In the genomic region with DNA sequence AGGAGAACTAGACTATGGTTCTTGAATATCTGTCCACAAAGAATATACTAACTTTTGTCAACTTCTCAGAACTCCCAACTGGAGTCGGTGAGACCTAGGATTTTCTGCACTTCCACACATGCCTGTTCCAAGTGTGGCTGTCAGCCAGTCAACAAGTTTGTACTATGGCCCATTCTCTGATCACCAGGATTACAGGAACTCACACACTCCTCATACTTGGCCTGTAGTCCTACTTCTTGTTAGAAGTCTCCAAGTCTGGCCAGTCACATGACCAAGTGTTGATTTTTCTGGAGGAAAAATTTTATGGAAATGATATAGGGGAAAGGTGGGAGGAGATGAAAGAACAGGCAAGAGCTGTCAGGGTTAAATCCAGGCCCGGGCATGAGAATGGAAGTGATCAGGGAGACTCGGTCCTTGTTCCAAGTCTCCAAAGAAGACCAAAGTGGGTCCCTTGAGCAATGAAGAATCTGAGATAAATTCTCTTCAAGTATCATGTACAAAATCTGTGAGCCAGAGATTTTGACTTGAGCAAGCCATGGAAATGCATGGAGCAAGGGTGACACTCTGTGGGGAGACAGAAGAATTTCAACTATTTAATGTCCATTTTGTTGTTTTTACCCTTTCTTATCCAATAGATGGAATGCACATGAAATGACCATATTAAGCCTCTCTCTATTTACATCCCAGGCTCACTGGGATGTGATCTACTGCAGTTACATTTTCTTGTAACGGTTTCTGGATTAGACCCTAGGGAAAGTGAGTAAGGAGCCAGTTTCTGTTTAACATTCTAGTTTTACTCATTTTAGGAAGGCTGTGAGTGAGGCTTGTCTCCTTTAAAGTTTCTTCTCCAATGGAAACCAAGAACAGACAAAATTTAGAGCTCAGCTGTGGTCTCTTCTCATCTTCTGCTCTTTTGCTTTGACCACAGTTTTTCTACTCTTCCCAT, we compare ENCODE assay signal across 8 cellular contexts.
DNase-seq lines count a peak whose midpoint lies in the region; ATAC-seq and TF ChIP-seq lines count a peak whose summit lies in the region.

No MANE protein-coding gene starts in this region.

- peak; percentile 61 for TF ChIP-seq RAD21 in HCT116 (IDR thresholded peaks at IDR 0.05; ENCODE audit: low read depth)

- no peaks in the 10 kb centered on the region for H3K36me3 Mint-ChIP-seq in activated naive CD8-positive, alpha-beta T cell treated with anti-CD3 and anti-CD28 coated beads, Interleukin-2, amount 50 U/mL, for 24 hours (ENCODE audit: low read depth)

- H3K4me3 Mint-ChIP-seq in activated naive CD8-positive, alpha-beta T cell treated with anti-CD3 and anti-CD28 coated beads, Interleukin-2, amount 50 U/mL, for 24 hours = no peak overlapping the region

- peak in 2 of 3 experiments; percentile 8 to 47; a peak in 3 of 6 replicates for TF ChIP-seq CTCF in HCT116 (IDR thresholded peaks at IDR 0.05 in 2 of 3, conservative IDR thresholded peaks at IDR 0.05 in 1 of 3; ENCODE audit: borderline replicate concordance in 1 of 3, insufficient read depth in 1 of 3, low read depth in 2 of 3, low read length in 2 of 3)
- TF ChIP-seq CTCF in OCI-LY1 (IDR thresholded peaks at IDR 0.05; ENCODE audit: low read length) = peak; percentile 30; the same call in 1 of the 2 replicates
- TF ChIP-seq CTCF in fibroblast of the aortic adventitia (IDR thresholded peaks at IDR 0.05; ENCODE audit: insufficient read depth, low read length) = peak; percentile 55

- H3K4me2 ChIP-seq in HCT116 (ENCODE audit: low read length) (no peak overlapping the region), OCI-LY1 (ENCODE audit: low read length) (no peak overlapping the region)

- H4K20me1 ChIP-seq in HCT116 (ENCODE audit: insufficient read depth) (no peaks in the 10 kb centered on the region), OCI-LY1 (ENCODE audit: insufficient read depth, low read length) (no peaks in the 10 kb centered on the region)

- H3K9ac ChIP-seq in HCT116 (ENCODE audit: low read length) (no peak overlapping the region), OCI-LY1 (ENCODE audit: low read length) (no peak overlapping the region)

- H3K9me3 ChIP-seq in HCT116 (ENCODE audit: control insufficient read depth in 1 of 2, insufficient read depth in 1 of 2, low read depth in 1 of 2, low read length in 2 of 2) (no peaks in the 10 kb centered on the region), OCI-LY1 (ENCODE audit: low read length) (no peaks in the 10 kb centered on the region)

- RAD21 ChIA-PET in HCT116 (lab: Charles Lee; ENCODE audit: low non-redundant PET in 1 of 2, low total read pairs in 2 of 2, uncharacterized antibody in 2 of 2, unreplicated experiment in 2 of 2) = no interaction called here

- H3K79me2 ChIP-seq in HCT116 (ENCODE audit: insufficient read depth, low read length) = no peaks in the 10 kb centered on the region
- no peaks in the 10 kb centered on the region for H3K79me2 ChIP-seq in OCI-LY1 (ENCODE audit: insufficient read depth, low read length)

- H3K27me3 Mint-ChIP-seq in activated naive CD8-positive, alpha-beta T cell treated with anti-CD3 and anti-CD28 coated beads, Interleukin-2, amount 50 U/mL, for 24 hours = peaks cover 10% of the 10 kb centered on the region

- no peaks in the 10 kb centered on the region for H3K36me3 ChIP-seq in HCT116 (ENCODE audit: control insufficient read depth in 1 of 2, insufficient read depth in 2 of 2, low read length in 2 of 2)
- no peaks in the 10 kb centered on the region for H3K36me3 ChIP-seq in OCI-LY1 (ENCODE audit: insufficient read depth, low read length)

- CTCF ChIA-PET in HCT116 (lab: Charles Lee) = no interaction called here

- H3K9me2 ChIP-seq in HCT116 (ENCODE audit: insufficient read depth) = no peaks in the 10 kb centered on the region
- H3K9me2 ChIP-seq in OCI-LY1 (ENCODE audit: low read depth, low read length) = no peaks in the 10 kb centered on the region

- H3K27me3 ChIP-seq in HCT116 (ENCODE audit: insufficient read depth, low read length) = peaks cover 9% of the 10 kb centered on the region
- H3K27me3 ChIP-seq in OCI-LY1 (ENCODE audit: insufficient read depth, low read length) = no peaks in the 10 kb centered on the region

- H2AFZ ChIP-seq in HCT116 (ENCODE audit: low read depth, low read length, poor library complexity, severe bottlenecking) (no peak overlapping the region), OCI-LY1 (ENCODE audit: low read length) (no peak overlapping the region)

- H3K9me3 Mint-ChIP-seq in activated naive CD8-positive, alpha-beta T cell treated with anti-CD3 and anti-CD28 coated beads, Interleukin-2, amount 50 U/mL, for 24 hours = no peaks in the 10 kb centered on the region

- no peak overlapping the region for H3K27ac Mint-ChIP-seq in activated naive CD8-positive, alpha-beta T cell treated with anti-CD3 and anti-CD28 coated beads, Interleukin-2, amount 50 U/mL, for 24 hours

- no peak overlapping the region for H3K27ac ChIP-seq in HCT116 (ENCODE audit: low read depth, low read length)
- H3K27ac ChIP-seq in OCI-LY1 (ENCODE audit: low read depth, low read length, poor library complexity, severe bottlenecking) = no peak overlapping the region

- no peak for TF ChIP-seq POLR2A in HCT116 (IDR thresholded peaks at IDR 0.05; ENCODE audit: borderline replicate concordance, extremely low read depth, insufficient read depth, insufficient read length)

- H3K4me3 ChIP-seq in HCT116 (replicated peaks in 1 of 2; ENCODE audit: low read depth in 1 of 2, low read length in 2 of 2) (no peak overlapping the region), OCI-LY1 (ENCODE audit: low read depth, low read length, poor library complexity, severe bottlenecking) (no peak overlapping the region), fibroblast of the aortic adventitia (ENCODE audit: low read depth, low read length) (no peak overlapping the region)

- intact Hi-C loops in HCT116 (cut with micrococcal nuclease) = loop anchor here (1.0 to 10.0 kb wide), 4 partner anchors 284 to 1696 kb away; no protein-coding TSS in a partner anchor

- H3F3A ChIP-seq in OCI-LY1 (ENCODE audit: insufficient read depth, low read length) = no peaks in the 10 kb centered on the region

- H3K4me1 Mint-ChIP-seq in activated naive CD8-positive, alpha-beta T cell treated with anti-CD3 and anti-CD28 coated beads, Interleukin-2, amount 50 U/mL, for 24 hours = no peaks in the 10 kb centered on the region

- ATAC-seq in HCT116 (no peak), HG03439 (IDR thresholded peaks at IDR 0.05; ENCODE audit: unreplicated experiment) (no peak)
- no peak for ATAC-seq in activated naive CD8-positive, alpha-beta T cell treated with anti-CD3 and anti-CD28 coated beads, Interleukin-2, amount 50 U/mL, for 24 hours

- peak; percentile 83 for DNase-seq in AG08395 (ENCODE audit: low spot score)
- peak; percentile 7 for DNase-seq in HCT116 (ENCODE audit: low read depth, low spot score)
- peak; percentile 80 for DNase-seq in fibroblast of the aortic adventitia (ENCODE audit: low read depth)
- DNase-seq in pons (ENCODE audit: low spot score) = peak; percentile 65
- no peak for DNase-seq in activated naive CD8-positive, alpha-beta T cell treated with anti-CD3 and anti-CD28 coated beads, Interleukin-2, amount 50 U/mL, for 24 hours
- DNase-seq in OCI-M2 (lab: John Stamatoyannopoulos, UW; ENCODE audit: unreplicated experiment) = no peak

- H3K4me1 ChIP-seq in HCT116 (ENCODE audit: control insufficient read depth in 1 of 2, insufficient read depth in 2 of 2, low read length in 2 of 2) (no peaks in the 10 kb centered on the region), OCI-LY1 (ENCODE audit: insufficient read depth, low read length, severe bottlenecking) (no peaks in the 10 kb centered on the region)

- BruUV-seq in HCT116 (replicated peaks; lab: Mats Ljungman, UMichigan) = no TSS peak

- POLR2A ChIA-PET in HCT116 (lab: Charles Lee) = no interaction called here

TF ChIP-seq in HCT116, 20 proteins besides CTCF, POLR2A, EP300 and RAD21 (continues in another document):
- no peak for TF ChIP-seq TCF7L2 (IDR thresholded peaks at IDR 0.05; ENCODE audit: borderline replicate concordance, extremely low read depth, insufficient read depth, insufficient read length)
- no peak for TF ChIP-seq EGR1 (IDR thresholded peaks at IDR 0.05; ENCODE audit: low read depth)
- TF ChIP-seq SP1 (IDR thresholded peaks at IDR 0.05; ENCODE audit: low read depth) = no peak
- TF ChIP-seq, protein P1, sequence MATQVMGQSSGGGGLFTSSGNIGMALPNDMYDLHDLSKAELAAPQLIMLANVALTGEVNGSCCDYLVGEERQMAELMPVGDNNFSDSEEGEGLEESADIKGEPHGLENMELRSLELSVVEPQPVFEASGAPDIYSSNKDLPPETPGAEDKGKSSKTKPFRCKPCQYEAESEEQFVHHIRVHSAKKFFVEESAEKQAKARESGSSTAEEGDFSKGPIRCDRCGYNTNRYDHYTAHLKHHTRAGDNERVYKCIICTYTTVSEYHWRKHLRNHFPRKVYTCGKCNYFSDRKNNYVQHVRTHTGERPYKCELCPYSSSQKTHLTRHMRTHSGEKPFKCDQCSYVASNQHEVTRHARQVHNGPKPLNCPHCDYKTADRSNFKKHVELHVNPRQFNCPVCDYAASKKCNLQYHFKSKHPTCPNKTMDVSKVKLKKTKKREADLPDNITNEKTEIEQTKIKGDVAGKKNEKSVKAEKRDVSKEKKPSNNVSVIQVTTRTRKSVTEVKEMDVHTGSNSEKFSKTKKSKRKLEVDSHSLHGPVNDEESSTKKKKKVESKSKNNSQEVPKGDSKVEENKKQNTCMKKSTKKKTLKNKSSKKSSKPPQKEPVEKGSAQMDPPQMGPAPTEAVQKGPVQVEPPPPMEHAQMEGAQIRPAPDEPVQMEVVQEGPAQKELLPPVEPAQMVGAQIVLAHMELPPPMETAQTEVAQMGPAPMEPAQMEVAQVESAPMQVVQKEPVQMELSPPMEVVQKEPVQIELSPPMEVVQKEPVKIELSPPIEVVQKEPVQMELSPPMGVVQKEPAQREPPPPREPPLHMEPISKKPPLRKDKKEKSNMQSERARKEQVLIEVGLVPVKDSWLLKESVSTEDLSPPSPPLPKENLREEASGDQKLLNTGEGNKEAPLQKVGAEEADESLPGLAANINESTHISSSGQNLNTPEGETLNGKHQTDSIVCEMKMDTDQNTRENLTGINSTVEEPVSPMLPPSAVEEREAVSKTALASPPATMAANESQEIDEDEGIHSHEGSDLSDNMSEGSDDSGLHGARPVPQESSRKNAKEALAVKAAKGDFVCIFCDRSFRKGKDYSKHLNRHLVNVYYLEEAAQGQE (IDR thresholded peaks at IDR 0.05; ENCODE audit: low read depth) = no peak
- TF ChIP-seq ZNF274 (IDR thresholded peaks at IDR 0.05; ENCODE audit: low read depth, low read length) = no peak
- TF ChIP-seq, protein P2, sequence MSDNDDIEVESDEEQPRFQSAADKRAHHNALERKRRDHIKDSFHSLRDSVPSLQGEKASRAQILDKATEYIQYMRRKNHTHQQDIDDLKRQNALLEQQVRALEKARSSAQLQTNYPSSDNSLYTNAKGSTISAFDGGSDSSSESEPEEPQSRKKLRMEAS (IDR thresholded peaks at IDR 0.05) = no peak
- no peak for TF ChIP-seq FOSL1 (IDR thresholded peaks at IDR 0.05; ENCODE audit: low read depth)
- no peak for TF ChIP-seq SIN3A (IDR thresholded peaks at IDR 0.05; ENCODE audit: low read depth)
- TF ChIP-seq, protein P3, sequence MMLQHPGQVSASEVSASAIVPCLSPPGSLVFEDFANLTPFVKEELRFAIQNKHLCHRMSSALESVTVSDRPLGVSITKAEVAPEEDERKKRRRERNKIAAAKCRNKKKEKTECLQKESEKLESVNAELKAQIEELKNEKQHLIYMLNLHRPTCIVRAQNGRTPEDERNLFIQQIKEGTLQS (IDR thresholded peaks at IDR 0.05) = no peak

Comparison
In these comparisons a context has a peak if more than half of its experiments do, and no peak if none do; other contexts are left out.
1. DNase-seq: peak in AG08395 (single experiment), HCT116 (single experiment), fibroblast of the aortic adventitia (single experiment) and pons (single experiment); none in activated naive CD8-positive, alpha-beta T cell treated with anti-CD3 and anti-CD28 coated beads, Interleukin-2, amount 50 U/mL, for 24 hours (single experiment) and OCI-M2 (single experiment).
2. Peak in every context shown above with its lines, with median percentiles within 50 percentile points of each other: CTCF ChIP-seq.